Comparison of ENCODE assay signal across 8 cellular contexts in genomic region chr10:102152545-102152890, GRCh38. TPM values are rescaled to one million over a fixed set of nuclear protein-coding genes. Genes with fewer than 3 reads are reported as not detected.
A peak's percentile ranks its signal among the peaks of the same experiment; 100 is the strongest.
DNase-seq lines count a peak whose midpoint lies in the region; ATAC-seq and TF ChIP-seq lines count a peak whose summit lies in the region.

No MANE protein-coding gene starts in this region.

- peaks cover 78% of the 10 kb centered on the region for H3K36me3 Mint-ChIP-seq in activated CD4-positive, alpha-beta memory T cell treated with anti-CD3 and anti-CD28 coated beads for 36 hours

- H3K4me1 Mint-ChIP-seq in activated CD4-positive, alpha-beta memory T cell treated with anti-CD3 and anti-CD28 coated beads for 36 hours (ENCODE audit: low read depth), result peaks cover 59% of the 10 kb centered on the region

- ATAC-seq in activated CD4-positive, CD25-positive, alpha-beta regulatory T cell treated with anti-CD3 and anti-CD28 coated beads, Interleukin-2, amount 50 U/mL, for 24 hours, result peak; percentile 24 to 32
- ATAC-seq in HG03280 (IDR thresholded peaks at IDR 0.05; ENCODE audit: unreplicated experiment), result peak; percentile 20

- peak overlapping the region; percentile 96 for H3K4me3 Mint-ChIP-seq in activated CD4-positive, alpha-beta memory T cell treated with anti-CD3 and anti-CD28 coated beads for 36 hours

- H3K27me3 Mint-ChIP-seq in activated CD4-positive, alpha-beta memory T cell treated with anti-CD3 and anti-CD28 coated beads for 36 hours, result no peaks in the 10 kb centered on the region

- no peak for DNase-seq in activated CD4-positive, CD25-positive, alpha-beta regulatory T cell treated with anti-CD3 and anti-CD28 coated beads, Interleukin-2, amount 50 U/mL, for 72 hours
- DNase-seq in activated CD4-positive, alpha-beta memory T cell treated with anti-CD3 and anti-CD28 coated beads for 36 hours, result peak; percentile 65
- DNase-seq in fibroblast of mammary gland (ENCODE audit: low read depth) (peak; percentile 26), retinal pigment epithelial cell (ENCODE audit: low read depth) (no peak), NCI-H1930 (lab: John Stamatoyannopoulos, UW) (no peak), H4 (ENCODE audit: low spot score) (no peak)

- POLR2A ChIA-PET in activated CD4-positive, alpha-beta memory T cell treated with anti-CD3 and anti-CD28 coated beads for 36 hours (lab: Charles Lee), result interaction anchor here (1.0 to 2.8 kb wide), 10 partner anchors 8 to 334 kb away, joined by 3 to 21 read pairs (median 6); partner anchors contain the start of genes CUEDC2, NFKB2, OGA and PPRC1

- peak overlapping the region; percentile 99 for H3K4me3 ChIP-seq in fibroblast of mammary gland (ENCODE audit: control insufficient read depth, low read depth, low read length)
- peak overlapping the region; percentile 99 for H3K4me3 ChIP-seq in retinal pigment epithelial cell (ENCODE audit: low read length)

- CTCF ChIA-PET in activated CD4-positive, alpha-beta memory T cell treated with anti-CD3 and anti-CD28 coated beads for 36 hours (lab: Charles Lee), result interaction anchor here (0.7 to 2.4 kb wide), 4 partner anchors 20 to 246 kb away, joined by 3 to 10 read pairs (median 6); partner anchors contain the start of gene PPRC1

- peak overlapping the region; percentile 98 for H3K27ac Mint-ChIP-seq in activated CD4-positive, alpha-beta memory T cell treated with anti-CD3 and anti-CD28 coated beads for 36 hours

- TF ChIP-seq CTCF in fibroblast of mammary gland (conservative IDR thresholded peaks at IDR 0.05; ENCODE audit: control insufficient read depth, insufficient read depth, low read depth, low read length), result no peak
- no peak for TF ChIP-seq CTCF in retinal pigment epithelial cell (conservative IDR thresholded peaks at IDR 0.05; ENCODE audit: low read depth, low read length)

- intact Hi-C loops in activated CD4-positive, alpha-beta memory T cell treated with anti-CD3 and anti-CD28 coated beads for 36 hours (cut with micrococcal nuclease), result loop anchor here (1.0 to 5.0 kb wide), 11 partner anchors 20 to 490 kb away; partner anchors contain the start of genes ACTR1A, ARMH3, FBXL15 and HPS6

- no peaks in the 10 kb centered on the region for H3K9me3 Mint-ChIP-seq in activated CD4-positive, alpha-beta memory T cell treated with anti-CD3 and anti-CD28 coated beads for 36 hours

RNA-seq across cellular contexts. Expression of gene NOLC1, which starts 0.3 kb away (rescaled TPM):
- total RNA-seq in activated CD4-positive, alpha-beta memory T cell treated with anti-CD3 and anti-CD28 coated beads for 36 hours, result 100 to 1,000 TPM; 165 to 168 TPM
- total RNA-seq in H4 (2014; rRNA removed; shearing (Covaris generic)), result 55.3 and 72.3 TPM in 2 replicates

RNA-seq across cellular contexts. Expression of gene PPRC1, which starts 19.7 kb away (rescaled TPM):
- 10 to 100 TPM; 59.1 to 65.9 TPM for total RNA-seq in activated CD4-positive, alpha-beta memory T cell treated with anti-CD3 and anti-CD28 coated beads for 36 hours
- 12.8 and 14.7 TPM in 2 replicates for total RNA-seq in H4 (2014; rRNA removed; shearing (Covaris generic))

RNA-seq across cellular contexts. Expression of gene LDB1, which starts 32.4 kb away (rescaled TPM):
- 10 to 100 TPM; 48.1 to 48.8 TPM for total RNA-seq in activated CD4-positive, alpha-beta memory T cell treated with anti-CD3 and anti-CD28 coated beads for 36 hours
- 16.8 and 31.3 TPM in 2 replicates for total RNA-seq in H4 (2014; rRNA removed; shearing (Covaris generic))

Comparison
In these comparisons a context has a peak if more than half of its experiments do, and no peak if none do; other contexts are left out.
1. DNase-seq: peak in activated CD4-positive, alpha-beta memory T cell treated with anti-CD3 and anti-CD28 coated beads for 36 hours (single experiment) and fibroblast of mammary gland (single experiment); none in activated CD4-positive, CD25-positive, alpha-beta regulatory T cell treated with anti-CD3 and anti-CD28 coated beads, Interleukin-2, amount 50 U/mL, for 72 hours (single experiment), retinal pigment epithelial cell (single experiment), NCI-H1930 (0 of 2) and H4 (single experiment).